In genomic region chr2:31674446-31674845, GRCh38 we compare ENCODE assay signal across 20 cellular contexts.
DNase-seq lines count a peak whose midpoint lies in the region; ATAC-seq and TF ChIP-seq lines count a peak whose summit lies in the region.
"Had no signal": no experiment of that assay in that cellular context is flagged by ENCODE, and none has a peak within 500 bp of the region (broad histone marks: within the 10 kb centered on the region; RNA-seq: fewer than 3 reads in every experiment).

No MANE protein-coding gene starts in this region.

- no peak overlapping the region for H3K4me3 ChIP-seq in endodermal cell (ENCODE audit: low read length)
- no peak overlapping the region for H3K4me3 ChIP-seq in neural progenitor cell

- H3K4me3 Mint-ChIP-seq in HFFc6 (no peak overlapping the region), endodermal cell (no peak overlapping the region), neural progenitor cell (no peak overlapping the region)
- no peak overlapping the region for H3K4me3 Mint-ChIP-seq in naive thymus-derived CD8-positive, alpha-beta T cell
- H3K4me3 Mint-ChIP-seq: CD4-positive, alpha-beta T cell; IgD-negative memory B cell had no signal

- DNase-seq in HFFc6 (no peak), endodermal cell (no peak), neural progenitor cell (ENCODE audit: low spot score) (no peak), NCI-H446 (lab: John Stamatoyannopoulos, UW) (no peak), COLO668 (lab: John Stamatoyannopoulos, UW; ENCODE audit: unreplicated experiment) (no peak), HK-2 (ENCODE audit: unreplicated experiment) (no peak)
- no peak for DNase-seq in naive thymus-derived CD8-positive, alpha-beta T cell
- DNase-seq: CD4-positive, alpha-beta T cell; DMS153; EL; NCI-H1105; NCI-H2081 treated with DMSO at 0.1 percent for 48 hours; NCI-H510A treated with DMSO at 0.1 percent for 48 hours; NCI-H774; OCI-M1; SHP77 treated with DMSO at 0.1 percent for 48 hours; T-helper 1 cell had no signal

- peaks cover 3% of the 10 kb centered on the region for H3K27me3 Mint-ChIP-seq in HFFc6 (ENCODE audit: insufficient read depth)
- peaks cover 2% of the 10 kb centered on the region for H3K27me3 Mint-ChIP-seq in endodermal cell (ENCODE audit: insufficient read depth)
- peaks cover 2% of the 10 kb centered on the region for H3K27me3 Mint-ChIP-seq in neural progenitor cell (ENCODE audit: insufficient read depth, low read depth)
- peaks cover 1 to 22% (median 4%) of the 10 kb centered on the region in 5 donors for H3K27me3 Mint-ChIP-seq in naive thymus-derived CD8-positive, alpha-beta T cell
- H3K27me3 Mint-ChIP-seq: CD4-positive, alpha-beta T cell; IgD-negative memory B cell had no signal

- H3K4me1 ChIP-seq in endodermal cell (ENCODE audit: control insufficient read depth, insufficient read depth, low read length) (peaks cover 2% of the 10 kb centered on the region), neural progenitor cell (peaks cover 11% of the 10 kb centered on the region)

- H3K9me3 ChIP-seq in endodermal cell (ENCODE audit: control insufficient read depth, low read length) (peaks cover 14% of the 10 kb centered on the region), neural progenitor cell (ENCODE audit: low read depth) (peaks cover 5% of the 10 kb centered on the region)

- TF ChIP-seq CTCF in GM12872 (IDR thresholded peaks at IDR 0.05; ENCODE audit: insufficient read depth, low read depth, low read length) (peak; percentile 24; the same call in 1 of the 3 replicates), HFFc6 (IDR thresholded peaks at IDR 0.05) (peak; percentile 29), endodermal cell (conservative IDR thresholded peaks at IDR 0.05) (peak; percentile 56), neural progenitor cell (IDR thresholded peaks at IDR 0.05) (peak; percentile 16)

- no peak overlapping the region for H3K27ac Mint-ChIP-seq in HFFc6
- no peak overlapping the region for H3K27ac Mint-ChIP-seq in endodermal cell
- no peak overlapping the region for H3K27ac Mint-ChIP-seq in neural progenitor cell
- H3K27ac Mint-ChIP-seq in naive thymus-derived CD8-positive, alpha-beta T cell, result no peak overlapping the region
- H3K27ac Mint-ChIP-seq: CD4-positive, alpha-beta T cell; IgD-negative memory B cell had no signal

- H3K36me3 ChIP-seq in endodermal cell (ENCODE audit: control insufficient read depth, insufficient read depth, low read length) (no peaks in the 10 kb centered on the region), neural progenitor cell (no peaks in the 10 kb centered on the region)

- H3F3A ChIP-seq in neural progenitor cell (ENCODE audit: low read depth), result peaks cover 3% of the 10 kb centered on the region

- H3K27me3 ChIP-seq in endodermal cell (ENCODE audit: control insufficient read depth, insufficient read depth, low read length, poor library complexity, severe bottlenecking), result no peaks in the 10 kb centered on the region
- no peaks in the 10 kb centered on the region for H3K27me3 ChIP-seq in neural progenitor cell

- H3K9me3 Mint-ChIP-seq in HFFc6 (peaks cover 12% of the 10 kb centered on the region), endodermal cell (peaks cover 24% of the 10 kb centered on the region), neural progenitor cell (peaks cover 3% of the 10 kb centered on the region)
- peaks cover 21 to 99% (median 60%) of the 10 kb centered on the region in 9 donors for H3K9me3 Mint-ChIP-seq in naive thymus-derived CD8-positive, alpha-beta T cell

- H3K9ac ChIP-seq in endodermal cell (ENCODE audit: extremely low read depth, low read length, poor library complexity, severe bottlenecking), result no peak overlapping the region
- H3K9ac ChIP-seq in neural progenitor cell, result no peak overlapping the region

- no peaks in the 10 kb centered on the region for H3K79me2 ChIP-seq in neural progenitor cell (ENCODE audit: low read depth)

- H3K4me1 Mint-ChIP-seq in HFFc6 (ENCODE audit: low read depth), result no peaks in the 10 kb centered on the region
- no peaks in the 10 kb centered on the region for H3K4me1 Mint-ChIP-seq in endodermal cell
- peaks cover 9% of the 10 kb centered on the region for H3K4me1 Mint-ChIP-seq in neural progenitor cell
- no peaks in the 10 kb centered on the region for H3K4me1 Mint-ChIP-seq in naive thymus-derived CD8-positive, alpha-beta T cell
- H3K4me1 Mint-ChIP-seq: IgD-negative memory B cell had no signal

- no peak overlapping the region for H2AFZ ChIP-seq in neural progenitor cell (replicated peaks)

- 60 to 86% methylated on average over 1 to 2 of the region's 2 CpGs for WGBS in endodermal cell (ENCODE audit: insufficient coverage in 1 of 2, insufficient read length in 1 of 2), 2 experiments

- H4K20me1 ChIP-seq in neural progenitor cell (ENCODE audit: low read depth), result no peaks in the 10 kb centered on the region

- H3K27ac ChIP-seq in endodermal cell (ENCODE audit: low read depth, low read length) (no peak overlapping the region), neural progenitor cell (no peak overlapping the region)
- H3K27ac ChIP-seq: HL-60 had no signal

- POLR2A ChIA-PET in naive thymus-derived CD8-positive, alpha-beta T cell (lab: Charles Lee), result no interaction called here

- H3K4me2 ChIP-seq in neural progenitor cell, result no peak overlapping the region

- H3K36me3 Mint-ChIP-seq in HFFc6 (ENCODE audit: low read depth) (no peaks in the 10 kb centered on the region), endodermal cell (ENCODE audit: low read depth) (no peaks in the 10 kb centered on the region), neural progenitor cell (no peaks in the 10 kb centered on the region)
- H3K36me3 Mint-ChIP-seq in naive thymus-derived CD8-positive, alpha-beta T cell, result peaks cover 0 to 48% (median 4%) of the 10 kb centered on the region in 3 donors
- H3K36me3 Mint-ChIP-seq: IgD-negative memory B cell had no signal

- no peak for ATAC-seq in naive thymus-derived CD8-positive, alpha-beta T cell
